ENCODE assay signal across 13 cellular contexts in the genomic region with DNA sequence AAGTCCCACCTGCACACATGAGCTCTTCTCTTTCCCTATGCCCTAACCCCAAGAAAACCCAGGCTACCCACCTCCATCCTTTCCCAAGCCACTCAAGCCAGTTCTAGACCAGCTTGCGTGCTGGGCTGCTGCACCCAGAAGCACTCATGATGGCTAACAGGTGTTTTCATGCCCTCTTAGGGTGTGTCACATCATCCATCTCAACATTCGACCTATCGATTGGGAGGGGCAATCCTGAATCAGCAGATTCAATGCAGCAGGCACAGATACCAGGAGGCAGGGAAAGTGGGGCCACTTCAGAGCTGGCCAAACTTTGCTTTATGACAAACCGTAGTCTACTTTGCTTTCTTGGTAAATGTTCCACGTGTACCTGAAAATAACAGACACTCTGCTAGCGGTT. TPM values are rescaled to one million over a fixed set of nuclear protein-coding genes. Genes with fewer than 3 reads are reported as not detected.
A peak's percentile ranks its signal among the peaks of the same experiment; 100 is the strongest.
DNase-seq lines count a peak whose midpoint lies in the region; ATAC-seq, FAIRE-seq and TF ChIP-seq lines count a peak whose summit lies in the region.
"Had no signal": no experiment of that assay in that cellular context is flagged by ENCODE, and none has a peak within 500 bp of the region (broad histone marks: within the 10 kb centered on the region; RNA-seq: fewer than 3 reads in every experiment).

No MANE protein-coding gene starts in this region.

- TF ChIP-seq CTCF in CD8-positive, alpha-beta T cell (IDR thresholded peaks at IDR 0.05) = no peak
- TF ChIP-seq CTCF in K562 (IDR thresholded peaks at IDR 0.05 in 2 of 3, conservative IDR thresholded peaks at IDR 0.05 in 1 of 3; ENCODE audit: insufficient read depth in 2 of 3, low read depth in 1 of 3, low read length in 3 of 3) = no peak
- TF ChIP-seq CTCF in neutrophil (IDR thresholded peaks at IDR 0.05) = no peak

- DNase-seq in activated naive CD8-positive, alpha-beta T cell treated with anti-CD3 and anti-CD28 coated beads for 36 hours = no peak
- no peak for DNase-seq in activated naive CD8-positive, alpha-beta T cell treated with anti-CD3 and anti-CD28 coated beads, Interleukin-2, amount 50 U/mL, for 24 hours
- DNase-seq in CD8-positive, alpha-beta T cell = no peak
- DNase-seq in K562 (ENCODE audit: extremely low read depth in 1 of 4, low spot score in 3 of 4) = no peak
- no peak for DNase-seq in aorta
- no peak for DNase-seq in NCI-H2227 treated with DMSO at 0.1 percent for 48 hours (lab: John Stamatoyannopoulos, UW)
- DNase-seq: DMS53, H7 had no signal

- intact Hi-C loops in CD8-positive, alpha-beta T cell (cut with DNase I, micrococcal nuclease) = no loop called here
- intact Hi-C loops in K562 (cut with micrococcal nuclease) = no loop called here
- intact Hi-C loops in aorta (cut with DNase I) = no loop called here

- POLR2A ChIA-PET in CD8-positive, alpha-beta T cell (lab: Charles Lee) = interaction anchor here (1.1 to 1.2 kb wide), 3 partner anchors 8 to 77 kb away, joined by 3 to 5 read pairs (median 3); no protein-coding TSS in a partner anchor
- POLR2A ChIA-PET in K562 (lab: Yijun Ruan, JAX) = interaction anchor here (0.9 kb wide), 1 partner anchor 10 kb away, joined by 3 read pairs; no protein-coding TSS in a partner anchor

- H3K9me3 Mint-ChIP-seq in activated naive CD8-positive, alpha-beta T cell treated with anti-CD3 and anti-CD28 coated beads for 36 hours = peaks cover 21% of the 10 kb centered on the region
- H3K9me3 Mint-ChIP-seq in activated naive CD8-positive, alpha-beta T cell treated with anti-CD3 and anti-CD28 coated beads, Interleukin-2, amount 50 U/mL, for 24 hours = peaks cover 9% of the 10 kb centered on the region
- peaks cover 7% of the 10 kb centered on the region for H3K9me3 Mint-ChIP-seq in CD8-positive, alpha-beta T cell

- H3K9ac ChIP-seq in K562 (ENCODE audit: insufficient read depth in 1 of 2, low read depth in 2 of 2, low read length in 2 of 2) = no peak overlapping the region

- H3K4me2 ChIP-seq in K562 (ENCODE audit: insufficient read depth, low read length) = no peak overlapping the region

- H3K27me3 Mint-ChIP-seq in activated naive CD8-positive, alpha-beta T cell treated with anti-CD3 and anti-CD28 coated beads for 36 hours = no peaks in the 10 kb centered on the region
- H3K27me3 Mint-ChIP-seq in activated naive CD8-positive, alpha-beta T cell treated with anti-CD3 and anti-CD28 coated beads, Interleukin-2, amount 50 U/mL, for 24 hours = no peaks in the 10 kb centered on the region
- no peaks in the 10 kb centered on the region for H3K27me3 Mint-ChIP-seq in CD8-positive, alpha-beta T cell (ENCODE audit: low read depth)

- no peak overlapping the region for H3K27ac ChIP-seq in CD8-positive, alpha-beta T cell (ENCODE audit: low read depth, low read length)
- H3K27ac ChIP-seq in K562 (ENCODE audit: extremely low read depth, low read depth, low read length) (no peak overlapping the region), neutrophil (peak overlapping the region; percentile 85), aorta (ENCODE audit: low read depth in 1 of 2, low read length in 2 of 2) (no peak overlapping the region)

- no peak for ATAC-seq in activated naive CD8-positive, alpha-beta T cell treated with anti-CD3 and anti-CD28 coated beads, Interleukin-2, amount 50 U/mL, for 24 hours
- ATAC-seq in CD8-positive, alpha-beta T cell = no peak
- no peak for ATAC-seq in K562
- ATAC-seq in aorta (ENCODE audit: low FRiP score) = no peak

- no peaks in the 10 kb centered on the region for H3K79me2 ChIP-seq in K562 (ENCODE audit: control insufficient read depth, insufficient read depth, low read length)

- H3K4me1 Mint-ChIP-seq in activated naive CD8-positive, alpha-beta T cell treated with anti-CD3 and anti-CD28 coated beads for 36 hours = peaks cover 54% of the 10 kb centered on the region
- H3K4me1 Mint-ChIP-seq in activated naive CD8-positive, alpha-beta T cell treated with anti-CD3 and anti-CD28 coated beads, Interleukin-2, amount 50 U/mL, for 24 hours = peaks cover 36% of the 10 kb centered on the region
- peaks cover 80% of the 10 kb centered on the region for H3K4me1 Mint-ChIP-seq in CD8-positive, alpha-beta T cell (ENCODE audit: low read depth)
- H3K4me1 Mint-ChIP-seq: B cell had no signal

- no peak for TF ChIP-seq POLR2A in K562 (conservative IDR thresholded peaks at IDR 0.05)

- peaks cover 28% of the 10 kb centered on the region for H3K36me3 Mint-ChIP-seq in activated naive CD8-positive, alpha-beta T cell treated with anti-CD3 and anti-CD28 coated beads for 36 hours
- no peaks in the 10 kb centered on the region for H3K36me3 Mint-ChIP-seq in activated naive CD8-positive, alpha-beta T cell treated with anti-CD3 and anti-CD28 coated beads, Interleukin-2, amount 50 U/mL, for 24 hours (ENCODE audit: low read depth)
- peaks cover 4% of the 10 kb centered on the region for H3K36me3 Mint-ChIP-seq in CD8-positive, alpha-beta T cell

- H3K9me1 ChIP-seq in K562 (ENCODE audit: control insufficient read depth, insufficient read depth, low read length) = no peaks in the 10 kb centered on the region

- TF ChIP-seq RAD21 in K562 (CRISPR knock-in tag; conservative IDR thresholded peaks at IDR 0.05 in 1 of 2, IDR thresholded peaks at IDR 0.05 in 1 of 2) = no peak

- no peak for TF ChIP-seq EP300 in K562 (IDR thresholded peaks at IDR 0.05; ENCODE audit: low read length)

- no peak overlapping the region for H3K4me3 Mint-ChIP-seq in activated naive CD8-positive, alpha-beta T cell treated with anti-CD3 and anti-CD28 coated beads for 36 hours
- H3K4me3 Mint-ChIP-seq in activated naive CD8-positive, alpha-beta T cell treated with anti-CD3 and anti-CD28 coated beads, Interleukin-2, amount 50 U/mL, for 24 hours = no peak overlapping the region
- no peak overlapping the region for H3K4me3 Mint-ChIP-seq in CD8-positive, alpha-beta T cell
- H3K4me3 Mint-ChIP-seq: B cell, CD14-positive monocyte had no signal

- WGBS in K562 (ENCODE audit: insufficient coverage, low coverage, missing lambda C conversion rate) = 17% methylated on average over 6 of the region's 6 CpGs
- 76 to 79% methylated on average over 6 of the region's 6 CpGs for WGBS in aorta, 2 donors

- H3K9me3 ChIP-seq in CD8-positive, alpha-beta T cell (ENCODE audit: low read length) = peaks cover 4% of the 10 kb centered on the region
- H3K9me3 ChIP-seq in K562 (replicated peaks; ENCODE audit: control insufficient read depth, insufficient read depth, low read depth, low read length) (peaks cover 5% of the 10 kb centered on the region; the same call in 1 of the 2 replicates), neutrophil (no peaks in the 10 kb centered on the region), aorta (ENCODE audit: control insufficient read depth, low read length) (peaks cover 5% of the 10 kb centered on the region)

- no peak overlapping the region for H2AFZ ChIP-seq in K562 (ENCODE audit: low read depth, low read length)

- BruUV-seq in K562 (replicated peaks; lab: Mats Ljungman, UMichigan) = no TSS peak

- H3K4me3 ChIP-seq in CD8-positive, alpha-beta T cell (ENCODE audit: low read depth, low read length) = no peak overlapping the region
- no peak overlapping the region for H3K4me3 ChIP-seq in K562
- no peak overlapping the region for H3K4me3 ChIP-seq in neutrophil (ENCODE audit: low read depth in 1 of 2, low read length in 1 of 2)
- H3K4me3 ChIP-seq in aorta (ENCODE audit: low read length in 2 of 2) = no peak overlapping the region

- no peaks in the 10 kb centered on the region for H3K36me3 ChIP-seq in CD8-positive, alpha-beta T cell (ENCODE audit: insufficient read depth, low read length)
- H3K36me3 ChIP-seq in K562 (ENCODE audit: control insufficient read depth, insufficient read depth, low read length) (no peaks in the 10 kb centered on the region), neutrophil (no peaks in the 10 kb centered on the region), aorta (ENCODE audit: control insufficient read depth in 1 of 2, insufficient read depth in 2 of 2, low read length in 1 of 2) (no peaks in the 10 kb centered on the region)

- H3K27ac Mint-ChIP-seq in activated naive CD8-positive, alpha-beta T cell treated with anti-CD3 and anti-CD28 coated beads for 36 hours = peak overlapping the region; percentile 15
- no peak overlapping the region for H3K27ac Mint-ChIP-seq in activated naive CD8-positive, alpha-beta T cell treated with anti-CD3 and anti-CD28 coated beads, Interleukin-2, amount 50 U/mL, for 24 hours
- peak overlapping the region; percentile 60 for H3K27ac Mint-ChIP-seq in CD8-positive, alpha-beta T cell
- H3K27ac Mint-ChIP-seq: B cell had no signal

- no peaks in the 10 kb centered on the region for H3K27me3 ChIP-seq in CD8-positive, alpha-beta T cell (ENCODE audit: insufficient read depth, low read length)
- H3K27me3 ChIP-seq in K562 (ENCODE audit: control insufficient read depth in 2 of 2, insufficient read depth in 2 of 2, low read length in 2 of 2) (peaks cover 0 to 17% of the 10 kb centered on the region in 2 experiments; a peak in 2 of 5 replicates), neutrophil (no peaks in the 10 kb centered on the region), aorta (ENCODE audit: control insufficient read depth in 1 of 2, insufficient read depth in 2 of 2, low read length in 1 of 2) (no peaks in the 10 kb centered on the region)

- no peaks in the 10 kb centered on the region for H4K20me1 ChIP-seq in K562 (replicated peaks; ENCODE audit: control insufficient read depth, insufficient read depth, low read length)

- in situ Hi-C loops in K562 (cut with MboI) = no loop called here

- H3K4me1 ChIP-seq in CD8-positive, alpha-beta T cell (ENCODE audit: insufficient read depth, low read length) = peaks cover 66% of the 10 kb centered on the region
- H3K4me1 ChIP-seq in K562 (replicated peaks in 1 of 2; ENCODE audit: control insufficient read depth in 2 of 2, insufficient read depth in 2 of 2, low read length in 2 of 2) = peaks cover 0 to 5% of the 10 kb centered on the region in 2 experiments; a peak in 3 of 5 replicates
- H3K4me1 ChIP-seq in neutrophil (ENCODE audit: control insufficient read depth in 1 of 2, insufficient read depth in 1 of 2, low read depth in 1 of 2, low read length in 1 of 2) = peaks cover 49 to 54% of the 10 kb centered on the region in 2 experiments
- H3K4me1 ChIP-seq in aorta (ENCODE audit: control insufficient read depth in 1 of 2, insufficient read depth in 2 of 2, low read length in 2 of 2) = no peaks in the 10 kb centered on the region

- CTCF ChIA-PET in CD8-positive, alpha-beta T cell (lab: Charles Lee) = interaction anchor here (0.9 to 1.3 kb wide), 3 partner anchors 21 to 80 kb away, joined by 3 to 4 read pairs (median 3); no protein-coding TSS in a partner anchor
- CTCF ChIA-PET in K562 (lab: Yijun Ruan, JAX; ENCODE audit: low intra/inter-chr PET ratio) = no interaction called here

- no peak for FAIRE-seq in K562 (lab: Jason Lieb, UNC)
- FAIRE-seq: A204.1, HTR-8/SVneo had no signal

RNA-seq across cellular contexts. Expression of gene PRMT2, which starts 6.6 kb away (rescaled TPM):
- total RNA-seq in activated naive CD8-positive, alpha-beta T cell treated with anti-CD3 and anti-CD28 coated beads for 36 hours = 10 to 100 TPM; 56.8 to 59.9 TPM
- 10 to 100 TPM; 78.8 to 78.9 TPM for total RNA-seq in CD8-positive, alpha-beta T cell
- 57.9 and 74.0 TPM in 2 replicates for total RNA-seq in K562 (2011; cell fraction: chromatin; rRNA removed; ENCODE audit: low replicate concordance)
- 39.0 and 43.6 TPM in 2 replicates for total RNA-seq in K562 (2011; cell fraction: nucleolus; rRNA removed)
- total RNA-seq in K562 (2011; cell fraction: nucleoplasm; rRNA removed) = 48.0 and 70.5 TPM in 2 replicates
- total RNA-seq in K562 (2014; rRNA removed) (59.9 and 68.1 TPM in 2 replicates), K562 (2014; rRNA removed; fragmentation: Illumina TruSeq; extraction: Trizol) (35.1 and 43.5 TPM in 2 replicates), K562 (2015; rRNA removed; fragmentation: Illumina TruSeq; extraction: Trizol) (57.0 and 59.3 TPM in 2 replicates), K562 (2021) (48.0 and 52.7 TPM in 2 replicates), aorta (100 to 1,000 TPM; 118 to 139 TPM)
- polyA plus RNA-seq in K562 (2011; rRNA removed) (85.7 and 87.0 TPM in 2 replicates), K562 (2014; fragmentation: Illumina TruSeq; extraction: Trizol) (49.8 and 56.3 TPM in 2 replicates), K562 (2014; fragmentation: Nextera tagmentation; extraction: Ambion mirVana) (10 to 100 TPM; 37.2 to 70.9 TPM), K562 (2014; rRNA removed) (69.6 and 73.7 TPM in 2 replicates), aorta (100 to 1,000 TPM; 134 to 140 TPM)
- 87.3 and 99.4 TPM in 2 replicates for polyA plus RNA-seq in K562 (2011; cell fraction: cytosol; rRNA removed)
- 127 and 129 TPM in 2 replicates for polyA plus RNA-seq in K562 (2011; cell fraction: nucleus; rRNA removed)
- polyA plus RNA-seq in K562 (2012) = 72.9 and 73.8 TPM in 2 replicates
- 48.8 and 62.4 TPM in 2 replicates for polyA minus RNA-seq in K562 (2011; rRNA and poly(A)+ RNA removed)
- 23.8 and 28.9 TPM in 2 replicates for polyA minus RNA-seq in K562 (2011; cell fraction: cytosol; rRNA and poly(A)+ RNA removed)
- polyA minus RNA-seq in K562 (2011; cell fraction: nucleus; rRNA and poly(A)+ RNA removed) = 30.3 and 39.5 TPM in 2 replicates

RNA-seq across cellular contexts. Expression of gene S100B, which starts 24.0 kb away (rescaled TPM):
- total RNA-seq in activated naive CD8-positive, alpha-beta T cell treated with anti-CD3 and anti-CD28 coated beads for 36 hours = 10 to 100 TPM in 1 of 2 experiments, 1 to 10 TPM in 1; 8.7 to 10.5 TPM
- 10 to 100 TPM; 26.9 to 27.1 TPM for total RNA-seq in CD8-positive, alpha-beta T cell
- total RNA-seq in K562 (2011; cell fraction: chromatin; rRNA removed; ENCODE audit: low replicate concordance) = not detected in 2 replicates
- total RNA-seq in K562 (2011; cell fraction: nucleolus; rRNA removed) = not detected in 2 replicates
- total RNA-seq in K562 (2011; cell fraction: nucleoplasm; rRNA removed) = not detected in 2 replicates
- total RNA-seq in K562 (2014; rRNA removed) = not detected in 2 replicates
- total RNA-seq in K562 (2014; rRNA removed; fragmentation: Illumina TruSeq; extraction: Trizol) = not detected in 2 replicates
- not detected in 2 replicates for total RNA-seq in K562 (2015; rRNA removed; fragmentation: Illumina TruSeq; extraction: Trizol)
- total RNA-seq in K562 (2021) = not detected in 2 replicates
- not detected in 2 replicates for polyA plus RNA-seq in K562 (2011; rRNA removed)
- not detected in 2 replicates for polyA plus RNA-seq in K562 (2011; cell fraction: cytosol; rRNA removed)
- not detected in 2 replicates for polyA plus RNA-seq in K562 (2011; cell fraction: nucleus; rRNA removed)
- not detected in 2 replicates for polyA plus RNA-seq in K562 (2012)
- not detected in 2 replicates for polyA plus RNA-seq in K562 (2014; fragmentation: Illumina TruSeq; extraction: Trizol)
- not detected for polyA plus RNA-seq in K562 (2014; fragmentation: Nextera tagmentation; extraction: Ambion mirVana)
- not detected in 2 replicates for polyA plus RNA-seq in K562 (2014; rRNA removed)
- polyA minus RNA-seq in K562 (2011; rRNA and poly(A)+ RNA removed) = not detected in 2 replicates
- polyA minus RNA-seq in K562 (2011; cell fraction: cytosol; rRNA and poly(A)+ RNA removed) = not detected in 2 replicates
- polyA minus RNA-seq in K562 (2011; cell fraction: nucleus; rRNA and poly(A)+ RNA removed) = not detected in 2 replicates
- 1 to 10 TPM; 6.1 to 8.7 TPM for total RNA-seq in aorta
- polyA plus RNA-seq in aorta = 1 to 10 TPM; 1.1 to 5.1 TPM
- total RNA-seq: B cell had no signal

Comparison
In these comparisons a context has a peak if more than half of its experiments do, and no peak if none do; other contexts are left out.
1. RNA of gene S100B, which starts 24.0 kb away (total RNA-seq): 26.9 to 27.1 TPM in CD8-positive, alpha-beta T cell, 8.7 to 10.5 TPM in activated naive CD8-positive, alpha-beta T cell treated with anti-CD3 and anti-CD28 coated beads for 36 hours and 6.1 to 8.7 TPM in aorta; not detected in K562; every median in the first group is over 4 times any median in the second.